Comparison of ENCODE assay signal across 18 cellular contexts in genomic region chr20:44052166-44052565, GRCh38.
"Had no signal": no experiment of that assay in that cellular context is flagged by ENCODE, and none has a peak within 500 bp of the region (broad histone marks: within the 10 kb centered on the region; RNA-seq: fewer than 3 reads in every experiment).

No MANE protein-coding gene starts in this region.

- H3K9me3 ChIP-seq: tibial artery, uterus had no signal

- H3K27ac ChIP-seq: heart left ventricle, tibial artery, uterus had no signal

- H3K36me3 Mint-ChIP-seq: activated naive CD8-positive, alpha-beta T cell treated with anti-CD3 and anti-CD28 coated beads for 36 hours; memory B cell had no signal

- H3K9me3 Mint-ChIP-seq: activated T-helper 17 cell treated with anti-CD3 and anti-CD28 coated beads, Interleukin-2, amount 50 U/mL, for 72 hours; central memory CD8-positive, alpha-beta T cell; memory B cell had no signal

- H3K4me3 Mint-ChIP-seq: activated naive CD8-positive, alpha-beta T cell treated with anti-CD3 and anti-CD28 coated beads for 36 hours; activated T-helper 17 cell treated with anti-CD3 and anti-CD28 coated beads, Interleukin-2, amount 50 U/mL, for 72 hours; central memory CD8-positive, alpha-beta T cell; memory B cell; T-helper 17 cell had no signal

- H3K27me3 Mint-ChIP-seq: activated naive CD8-positive, alpha-beta T cell treated with anti-CD3 and anti-CD28 coated beads for 36 hours; activated T-helper 17 cell treated with anti-CD3 and anti-CD28 coated beads, Interleukin-2, amount 50 U/mL, for 72 hours; central memory CD8-positive, alpha-beta T cell had no signal

- H3K27me3 ChIP-seq: heart left ventricle, tibial artery, uterus had no signal

- DNase-seq: activated CD4-positive, alpha-beta T cell treated with anti-CD3 and anti-CD28 coated beads for 4 hours; activated CD4-positive, alpha-beta T cell treated with anti-CD3 and anti-CD28 coated beads, Interleukin-2, amount 50 U/mL, for 48 hours; activated CD4-positive, CD25-positive, alpha-beta regulatory T cell; activated naive CD8-positive, alpha-beta T cell treated with anti-CD3 and anti-CD28 coated beads for 36 hours; activated T-cell treated with anti-CD3 and anti-CD28 coated beads, Interleukin-2, amount 50 U/mL, for 1 hour; cortex of kidney; occipital lobe; stimulated activated CD4-positive, alpha-beta T cell treated with anti-CD3 and anti-CD28 coated beads, Interleukin-4, amount 100 ng/mL, for 24 hours; stimulated activated naive CD4-positive, alpha-beta T cell treated with Interleukin-2 at 50 U/mL for 16 hours; SW 1271; T-helper 17 cell; uterus had no signal

- H3K27ac Mint-ChIP-seq: activated naive CD8-positive, alpha-beta T cell treated with anti-CD3 and anti-CD28 coated beads for 36 hours; activated T-helper 17 cell treated with anti-CD3 and anti-CD28 coated beads, Interleukin-2, amount 50 U/mL, for 72 hours; memory B cell; T-helper 17 cell had no signal

- H3K36me3 ChIP-seq: heart left ventricle, tibial artery, uterus had no signal

- H3K4me3 ChIP-seq: heart left ventricle, tibial artery, uterus had no signal

- ATAC-seq: activated T-helper 17 cell treated with anti-CD3 and anti-CD28 coated beads, Interleukin-2, amount 50 U/mL, for 72 hours; heart left ventricle; left cardiac atrium; T-helper 17 cell had no signal

- H3K4me1 ChIP-seq: heart left ventricle, tibial artery, uterus had no signal

- H3K4me1 Mint-ChIP-seq: activated T-helper 17 cell treated with anti-CD3 and anti-CD28 coated beads, Interleukin-2, amount 50 U/mL, for 72 hours; central memory CD8-positive, alpha-beta T cell had no signal
